20 cellular contexts compared by ENCODE assay signal in the genomic region with DNA sequence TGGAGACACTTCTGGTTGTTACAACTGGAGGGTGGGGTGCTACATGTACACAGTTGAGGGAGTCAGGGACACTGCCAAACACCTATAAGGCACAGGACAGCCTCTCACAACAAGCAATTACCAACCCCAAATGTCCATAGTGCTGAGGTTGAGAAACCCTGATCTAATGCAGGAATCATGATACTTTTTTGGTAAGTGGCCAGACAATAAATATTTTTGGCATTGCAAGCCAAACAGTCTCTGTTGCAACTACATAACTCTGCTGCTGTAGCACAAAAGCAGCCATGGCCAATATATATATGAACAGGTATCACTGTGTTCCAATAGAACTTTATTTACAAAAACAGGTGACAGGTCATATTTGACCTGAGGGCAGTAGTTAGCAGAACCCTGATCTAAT.
A peak's percentile ranks its signal among the peaks of the same experiment; 100 is the strongest.
DNase-seq lines count a peak whose midpoint lies in the region; TF ChIP-seq lines count a peak whose summit lies in the region.
"Had no signal": no experiment of that assay in that cellular context is flagged by ENCODE, and none has a peak within 500 bp of the region (broad histone marks: within the 10 kb centered on the region; RNA-seq: fewer than 3 reads in every experiment).

No MANE protein-coding gene starts in this region.

- DNase-seq in AG10803 (ENCODE audit: low read depth) (peak; percentile 22), M059J (ENCODE audit: low read depth) (peak; percentile 3), choroid plexus epithelial cell (ENCODE audit: low read depth) (peak; percentile 10), fibroblast of villous mesenchyme (ENCODE audit: low read depth) (peak; percentile 2), kidney tubule cell (ENCODE audit: low spot score) (no peak), NOMO-1 treated with dmso at 0.1 percent for 144 hours (lab: John Stamatoyannopoulos, UW; ENCODE audit: unreplicated experiment) (no peak), NCI-H2227 (lab: John Stamatoyannopoulos, UW; ENCODE audit: unreplicated experiment) (no peak), SIG-M5 treated with dmso at 0.1 percent for 504 hours (lab: John Stamatoyannopoulos, UW; ENCODE audit: unreplicated experiment) (no peak)
- DNase-seq: CD8-positive, alpha-beta T cell; DMS79; GOT3; MM.1S; NCI-H1105; NCI-H1694; NCI-H2227 treated with DMSO at 0.1 percent for 48 hours; NCI-H524 treated with DMSO at 0.1 percent for 48 hours; Peyer's patch; SHP77 treated with DMSO at 0.1 percent for 48 hours had no signal

- H3K4me3 ChIP-seq in AG10803 (ENCODE audit: low read length) (no peak overlapping the region), choroid plexus epithelial cell (ENCODE audit: low read depth, low read length) (no peak overlapping the region), fibroblast of villous mesenchyme (ENCODE audit: low read depth, low read length) (no peak overlapping the region)
- H3K4me3 ChIP-seq: BLaER1, GM12878, Peyer's patch had no signal

- TF ChIP-seq CTCF in AG10803 (conservative IDR thresholded peaks at IDR 0.05; ENCODE audit: low read length), result no peak
- no peak for TF ChIP-seq CTCF in choroid plexus epithelial cell (conservative IDR thresholded peaks at IDR 0.05; ENCODE audit: low read depth, low read length)
- no peak for TF ChIP-seq CTCF in fibroblast of villous mesenchyme (IDR thresholded peaks at IDR 0.05; ENCODE audit: insufficient read depth, low read depth, low read length)

Comparison
In these comparisons a context has a peak if more than half of its experiments do, and no peak if none do; other contexts are left out.
1. DNase-seq: peak in AG10803 (single experiment), M059J (single experiment), choroid plexus epithelial cell (single experiment) and fibroblast of villous mesenchyme (single experiment); none in kidney tubule cell (single experiment), NOMO-1 treated with dmso at 0.1 percent for 144 hours (single experiment), NCI-H2227 (single experiment) and SIG-M5 treated with dmso at 0.1 percent for 504 hours (single experiment).